In genomic region chr1:58065520-58065919, GRCh38 we compare ENCODE assay signal across 19 cellular contexts.
DNase-seq lines count a peak whose midpoint lies in the region; ATAC-seq and TF ChIP-seq lines count a peak whose summit lies in the region.
"Had no signal": no experiment of that assay in that cellular context is flagged by ENCODE, and none has a peak within 500 bp of the region (broad histone marks: within the 10 kb centered on the region; RNA-seq: fewer than 3 reads in every experiment).

No MANE protein-coding gene starts in this region.

- H3K79me2 ChIP-seq in GM23338 (replicated peaks; ENCODE audit: insufficient read depth) = no peaks in the 10 kb centered on the region
- no peaks in the 10 kb centered on the region for H3K79me2 ChIP-seq in GM23248 (ENCODE audit: insufficient read depth)

- WGBS in GM23248 (ENCODE audit: low coverage in 1 of 2, low lambda C conversion rate in 2 of 2, missing lambda C conversion rate in 2 of 2), 2 experiments = 45 to 47% methylated on average over 6 of the region's 6 CpGs
- WGBS in stomach, 5 donors = 85 to 94% (median 89%) methylated on average over 6 of the region's 6 CpGs

- TF ChIP-seq CTCF in GM10248 (IDR thresholded peaks at IDR 0.05; ENCODE audit: control extremely low read depth, extremely low read depth, low read depth, missing control alignments) (peak; percentile 19), GM23338 (conservative IDR thresholded peaks at IDR 0.05; ENCODE audit: low read depth in 2 of 2) (peak; percentile 46 to 79), VCaP (conservative IDR thresholded peaks at IDR 0.05) (peak; percentile 42), stomach (IDR thresholded peaks at IDR 0.05) (no peak)

- in situ Hi-C loops in GM23248 (cut with MboI) = no loop called here

- TF ChIP-seq EP300 in stomach (IDR thresholded peaks at IDR 0.05) = no peak

- H3K27me3 ChIP-seq in GM23338 (ENCODE audit: insufficient read depth) (no peaks in the 10 kb centered on the region), GM23248 (replicated peaks; ENCODE audit: insufficient read depth) (no peaks in the 10 kb centered on the region), stomach (no peaks in the 10 kb centered on the region)
- H3K27me3 ChIP-seq: BLaER1, body of pancreas had no signal

- H3K9me2 ChIP-seq in GM23338 (ENCODE audit: insufficient read depth) (no peaks in the 10 kb centered on the region), GM23248 (ENCODE audit: insufficient read depth) (no peaks in the 10 kb centered on the region)

- H2AFZ ChIP-seq in GM23338 (no peak overlapping the region), GM23248 (no peak overlapping the region)

- H3F3A ChIP-seq in GM23338 (replicated peaks; ENCODE audit: low read depth) (0 out of 2 replicates have a peak, but pooled peaks cover 3% of the 10 kb centered on the region), GM23248 (ENCODE audit: insufficient read depth) (no peaks in the 10 kb centered on the region)

- H3K4me1 ChIP-seq in GM23338 (ENCODE audit: insufficient read depth) (peaks cover 12% of the 10 kb centered on the region; the same call in 1 of the 2 replicates), GM23248 (ENCODE audit: insufficient read depth) (no peaks in the 10 kb centered on the region), stomach (no peaks in the 10 kb centered on the region)
- H3K4me1 ChIP-seq: BLaER1, body of pancreas had no signal

- CTCF ChIA-PET in GM10248 (lab: Yijun Ruan, JAX) = interaction anchor here (1.0 to 1.6 kb wide), 3 partner anchors 19 to 1233 kb away, joined by 3 read pairs; no protein-coding TSS in a partner anchor

- no peak overlapping the region for H3K4me3 ChIP-seq in GM23338
- H3K4me3 ChIP-seq in GM23248 = no peak overlapping the region
- H3K4me3 ChIP-seq in stomach = no peak overlapping the region
- H3K4me3 ChIP-seq: BLaER1, body of pancreas had no signal

- peaks cover 8% of the 10 kb centered on the region for H3K27me3 Mint-ChIP-seq in GM23338 (ENCODE audit: insufficient read depth, low read depth, poor library complexity)
- H3K27me3 Mint-ChIP-seq: activated naive CD4-positive, alpha-beta T cell treated with anti-CD3 and anti-CD28 coated beads, Interleukin-2, amount 10 ng/mL, durations not matched to agents 7 days and 5 days; IgD-negative memory B cell had no signal

- H4K20me1 ChIP-seq in GM23338 (replicated peaks; ENCODE audit: insufficient read depth) (no peaks in the 10 kb centered on the region), GM23248 (ENCODE audit: insufficient read depth) (no peaks in the 10 kb centered on the region)
- H4K20me1 ChIP-seq: BLaER1 had no signal

- H3K9me3 ChIP-seq in GM23248 (ENCODE audit: low read depth) (no peaks in the 10 kb centered on the region), stomach (no peaks in the 10 kb centered on the region)
- H3K9me3 ChIP-seq: BLaER1, body of pancreas had no signal

- H3K27ac Mint-ChIP-seq in GM23338 = no peak overlapping the region
- H3K27ac Mint-ChIP-seq: activated naive CD4-positive, alpha-beta T cell treated with anti-CD3 and anti-CD28 coated beads, Interleukin-2, amount 10 ng/mL, durations not matched to agents 7 days and 5 days; IgD-negative memory B cell; naive B cell; T-helper 1 cell treated with Interleukin-12 subunit alpha and Interleukin-12 subunit beta and Interleukin-4 antibody, amounts not matched to agents 30 μg/mL and 1 μg/mL, for 36 hours had no signal

- H3K36me3 ChIP-seq in GM23338 (ENCODE audit: insufficient read depth) (no peaks in the 10 kb centered on the region), GM23248 (ENCODE audit: low read depth) (no peaks in the 10 kb centered on the region), stomach (no peaks in the 10 kb centered on the region)
- H3K36me3 ChIP-seq: BLaER1 had no signal

- ATAC-seq in GM23338 = peak; percentile 74
- ATAC-seq in left lobe of liver = peak; percentile 30
- no peak for ATAC-seq in GM21717 (IDR thresholded peaks at IDR 0.05; ENCODE audit: unreplicated experiment)
- ATAC-seq: body of pancreas, left ventricle myocardium superior had no signal

- intact Hi-C loops in stomach (cut with DNase I; ENCODE audit: low total_unique reads) = no loop called here

- no peak overlapping the region for H3K4me3 Mint-ChIP-seq in GM23338
- H3K4me3 Mint-ChIP-seq: activated naive CD4-positive, alpha-beta T cell treated with anti-CD3 and anti-CD28 coated beads, Interleukin-2, amount 10 ng/mL, durations not matched to agents 7 days and 5 days; IgD-negative memory B cell; T-helper 1 cell treated with Interleukin-12 subunit alpha and Interleukin-12 subunit beta and Interleukin-4 antibody, amounts not matched to agents 30 μg/mL and 1 μg/mL, for 36 hours had no signal

- H3K36me3 Mint-ChIP-seq in GM23338 (ENCODE audit: low read depth) = no peaks in the 10 kb centered on the region
- H3K36me3 Mint-ChIP-seq: activated naive CD4-positive, alpha-beta T cell treated with anti-CD3 and anti-CD28 coated beads, Interleukin-2, amount 10 ng/mL, durations not matched to agents 7 days and 5 days; IgD-negative memory B cell; naive B cell had no signal

- peak; percentile 28 for DNase-seq in GM10248 (ENCODE audit: extremely low spot score)
- DNase-seq in GM23338 (ENCODE audit: low spot score) = peak; percentile 51
- no peak for DNase-seq in left lobe of liver (ENCODE audit: low spot score)
- no peak for DNase-seq in GM23248
- DNase-seq in stomach = no peak
- DNase-seq: activated CD4-positive, CD25-positive, alpha-beta regulatory T cell treated with anti-CD3 and anti-CD28 coated beads, Interleukin-2, amount 50 U/mL, for 72 hours; activated CD8-positive, alpha-beta memory T cell treated with anti-CD3 and anti-CD28 coated beads, Interleukin-2, amount 50 U/mL, for 48 hours; activated naive CD4-positive, alpha-beta T cell treated with anti-CD3 and anti-CD28 coated beads, Interleukin-2, amount 10 ng/mL, durations not matched to agents 7 days and 5 days; body of pancreas; hippocampal formation; left ventricle myocardium superior; naive B cell; NCI-H187; NCI-H524 treated with DMSO at 0.1 percent for 48 hours had no signal

- no peak overlapping the region for H3K9ac ChIP-seq in GM23248
- H3K9ac ChIP-seq: BLaER1 had no signal

- POLR2A ChIA-PET in GM10248 (lab: Yijun Ruan, JAX) = no interaction called here

- H3K27ac ChIP-seq in GM23338 (ENCODE audit: low read depth) (no peak overlapping the region), VCaP (no peak overlapping the region), GM23248 (no peak overlapping the region), stomach (no peak overlapping the region)
- H3K27ac ChIP-seq: BLaER1, body of pancreas had no signal

- H3K4me2 ChIP-seq in GM23338 = no peak overlapping the region
- H3K4me2 ChIP-seq in GM23248 (ENCODE audit: unreplicated experiment) = no peak overlapping the region
- H3K4me2 ChIP-seq: BLaER1 had no signal

- no peak for TF ChIP-seq POLR2A in stomach (IDR thresholded peaks at IDR 0.05)

- no peaks in the 10 kb centered on the region for H3K9me3 Mint-ChIP-seq in GM23338
- H3K9me3 Mint-ChIP-seq: activated naive CD4-positive, alpha-beta T cell treated with anti-CD3 and anti-CD28 coated beads, Interleukin-2, amount 10 ng/mL, durations not matched to agents 7 days and 5 days; IgD-negative memory B cell; naive B cell; T-helper 1 cell treated with Interleukin-12 subunit alpha and Interleukin-12 subunit beta and Interleukin-4 antibody, amounts not matched to agents 30 μg/mL and 1 μg/mL, for 36 hours had no signal

- peaks cover 15% of the 10 kb centered on the region for H3K4me1 Mint-ChIP-seq in GM23338
- H3K4me1 Mint-ChIP-seq: activated naive CD4-positive, alpha-beta T cell treated with anti-CD3 and anti-CD28 coated beads, Interleukin-2, amount 10 ng/mL, durations not matched to agents 7 days and 5 days; IgD-negative memory B cell; naive B cell had no signal

TF ChIP-seq in GM23338, 12 proteins besides CTCF, POLR2A, EP300 and RAD21 (continues in another document):
- TF ChIP-seq NANOG (IDR thresholded peaks at IDR 0.05; ENCODE audit: borderline replicate concordance) (no peak), ETS1 (IDR thresholded peaks at IDR 0.05) (no peak), JUNB (IDR thresholded peaks at IDR 0.05; ENCODE audit: unreplicated experiment) (no peak), EZH2 (IDR thresholded peaks at IDR 0.05; ENCODE audit: low read depth, unreplicated experiment) (no peak), REST (IDR thresholded peaks at IDR 0.05; ENCODE audit: unreplicated experiment) (no peak), CREB1 (CRISPR knock-in tag; IDR thresholded peaks at IDR 0.05; ENCODE audit: low read depth) (no peak), ZNF331 (CRISPR knock-in tag; IDR thresholded peaks at IDR 0.05; ENCODE audit: low read depth) (no peak), ZNF114 (CRISPR knock-in tag; IDR thresholded peaks at IDR 0.05) (no peak)

Comparison
In these comparisons a context has a peak if more than half of its experiments do, and no peak if none do; other contexts are left out.
1. DNase-seq: peak in GM10248 (single experiment) and GM23338 (single experiment); none in left lobe of liver (single experiment), GM23248 (single experiment) and stomach (single experiment).
2. CTCF ChIP-seq: peak in GM10248 (single experiment), GM23338 (2 of 2) and VCaP (single experiment); none in stomach (0 of 7).